In genomic region chr1:90761781-90762589, GRCh38 we compare ENCODE assay signal across 18 cellular contexts. TPM values are rescaled to one million over a fixed set of nuclear protein-coding genes. Genes with fewer than 3 reads are reported as not detected.
DNase-seq lines count a peak whose midpoint lies in the region; ATAC-seq and TF ChIP-seq lines count a peak whose summit lies in the region.
"Had no signal": no experiment of that assay in that cellular context is flagged by ENCODE, and none has a peak within 500 bp of the region (broad histone marks: within the 10 kb centered on the region; RNA-seq: fewer than 3 reads in every experiment).

No MANE protein-coding gene starts in this region.

- H3K27me3 ChIP-seq in foreskin keratinocyte: no peaks in the 10 kb centered on the region
- no peaks in the 10 kb centered on the region for H3K27me3 ChIP-seq in MM.1S (replicated peaks; ENCODE audit: insufficient read depth, low read length)
- no peaks in the 10 kb centered on the region for H3K27me3 ChIP-seq in WERI-Rb-1 (ENCODE audit: insufficient read depth, low read depth, severe bottlenecking)

- H3K4me2 ChIP-seq in MM.1S (ENCODE audit: low read depth, low read length): no peak overlapping the region

- H3K27ac ChIP-seq in foreskin keratinocyte (no peak overlapping the region), MM.1S (ENCODE audit: low read length) (no peak overlapping the region), WERI-Rb-1 (no peak overlapping the region)
- H3K27ac ChIP-seq: esophagus muscularis mucosa had no signal

- H3K4me1 ChIP-seq in foreskin keratinocyte: no peaks in the 10 kb centered on the region
- no peaks in the 10 kb centered on the region for H3K4me1 ChIP-seq in MM.1S (ENCODE audit: low read length)
- H3K4me1 ChIP-seq: esophagus muscularis mucosa had no signal

- no peaks in the 10 kb centered on the region for H3K79me2 ChIP-seq in MM.1S (ENCODE audit: low read length)

- no peak overlapping the region for H2AFZ ChIP-seq in MM.1S (ENCODE audit: low read length)

- H3K9ac ChIP-seq in MM.1S (ENCODE audit: low read length): no peak overlapping the region

- H3K9me2 ChIP-seq in MM.1S (replicated peaks; ENCODE audit: insufficient read depth, low read length): no peaks in the 10 kb centered on the region

- H3F3A ChIP-seq in MM.1S (ENCODE audit: insufficient read depth, low read length): no peaks in the 10 kb centered on the region

- H4K20me1 ChIP-seq in MM.1S (ENCODE audit: insufficient read depth, low read length): no peaks in the 10 kb centered on the region

- no peak for TF ChIP-seq CTCF in LNCaP clone FGC (IDR thresholded peaks at IDR 0.05; ENCODE audit: control insufficient read depth, extremely low read depth, insufficient read depth)
- TF ChIP-seq CTCF in foreskin keratinocyte (conservative IDR thresholded peaks at IDR 0.05): no peak
- no peak for TF ChIP-seq CTCF in MM.1S (IDR thresholded peaks at IDR 0.05; ENCODE audit: low read length)
- TF ChIP-seq CTCF in WERI-Rb-1 (IDR thresholded peaks at IDR 0.05; ENCODE audit: low read depth, low read length): no peak

- H3K36me3 ChIP-seq in MM.1S (replicated peaks; ENCODE audit: insufficient read depth, low read length): no peaks in the 10 kb centered on the region
- H3K36me3 ChIP-seq in WERI-Rb-1: no peaks in the 10 kb centered on the region
- H3K36me3 ChIP-seq: esophagus muscularis mucosa had no signal

- DNase-seq in COLO829 (ENCODE audit: low spot score) (peak; percentile 34), LNCaP clone FGC (ENCODE audit: low read depth) (peak; percentile 1), NCI-H345 treated with DMSO at 0.1 percent for 48 hours (lab: John Stamatoyannopoulos, UW; ENCODE audit: unreplicated experiment) (peak; percentile 69), foreskin keratinocyte (no peak), MM.1S (no peak), WERI-Rb-1 (no peak)
- DNase-seq: activated CD4-positive, alpha-beta T cell treated with anti-CD3 and anti-CD28 coated beads for 1 hour; CD8-positive, alpha-beta T cell; HCEC 1CT; Right ventricle myocardium superior; stimulated activated naive CD4-positive, alpha-beta T cell treated with Interleukin-2 at 50 U/mL for 16 hours had no signal

- H3K4me3 ChIP-seq in LNCaP clone FGC (ENCODE audit: low read depth, low read length) (no peak overlapping the region), MM.1S (ENCODE audit: low read length) (no peak overlapping the region), WERI-Rb-1 (ENCODE audit: low read depth, low read length) (no peak overlapping the region)
- H3K4me3 ChIP-seq: esophagus muscularis mucosa had no signal

- ATAC-seq in foreskin keratinocyte (peak; percentile 28), GM18870 (IDR thresholded peaks at IDR 0.05; ENCODE audit: unreplicated experiment) (no peak), GM19467 (IDR thresholded peaks at IDR 0.05; ENCODE audit: unreplicated experiment) (no peak)
- ATAC-seq: CD8-positive, alpha-beta T cell; left lobe of liver had no signal

- H3K9me3 ChIP-seq in MM.1S (replicated peaks; ENCODE audit: insufficient read depth, low read length): no peaks in the 10 kb centered on the region
- no peaks in the 10 kb centered on the region for H3K9me3 ChIP-seq in WERI-Rb-1 (ENCODE audit: severe bottlenecking)
- H3K9me3 ChIP-seq: esophagus muscularis mucosa had no signal

RNA-seq across cellular contexts. Expression of gene BARHL2, which starts 44.9 kb away (rescaled TPM):
- total RNA-seq in foreskin keratinocyte: not detected in 2 replicates
- polyA plus RNA-seq in foreskin keratinocyte: not detected in 2 replicates
- total RNA-seq: CD8-positive, alpha-beta T cell; dermis microvascular lymphatic vessel endothelial cell; esophagus muscularis mucosa; left lobe of liver; Right ventricle myocardium superior; ureter had no signal
- polyA plus RNA-seq: AG04450 had no signal

Comparison
In these comparisons a context has a peak if more than half of its experiments do, and no peak if none do; other contexts are left out.
1. DNase-seq: peak in COLO829 (single experiment), LNCaP clone FGC (single experiment) and NCI-H345 treated with DMSO at 0.1 percent for 48 hours (single experiment); none in foreskin keratinocyte (0 of 2), MM.1S (single experiment) and WERI-Rb-1 (single experiment).